ENCODE assay signal across 20 cellular contexts in genomic region chr12:50686406-50686805, GRCh38.
"Had no signal": no experiment of that assay in that cellular context is flagged by ENCODE, and none has a peak within 500 bp of the region (broad histone marks: within the 10 kb centered on the region; RNA-seq: fewer than 3 reads in every experiment).

No MANE protein-coding gene starts in this region.

- H3K4me3 Mint-ChIP-seq: effector memory CD8-positive, alpha-beta T cell; immature natural killer cell; memory B cell; natural killer cell; stimulated activated memory B cell treated with anti-CD40 and anti-IgM and Interleukin-4, amounts not matched to agents 10 μg/mL and 1 μg/mL and 100 μg/mL, for 72 hours; stimulated activated naive CD8-positive, alpha-beta T cell treated with anti-CD3 and anti-CD28 coated beads, Interleukin-15, Interleukin-2, amounts not matched to agents 100 ng/mL and 50 ng/mL, for 24 hours had no signal

- H3K27me3 Mint-ChIP-seq: effector memory CD8-positive, alpha-beta T cell; memory B cell; stimulated activated memory B cell treated with anti-CD40 and anti-IgM and Interleukin-4, amounts not matched to agents 10 μg/mL and 1 μg/mL and 100 μg/mL, for 72 hours; stimulated activated naive CD8-positive, alpha-beta T cell treated with anti-CD3 and anti-CD28 coated beads, Interleukin-15, Interleukin-2, amounts not matched to agents 100 ng/mL and 50 ng/mL, for 24 hours had no signal

- H3K36me3 Mint-ChIP-seq: natural killer cell had no signal

- DNase-seq: effector memory CD8-positive, alpha-beta T cell; hypothalamus; immature natural killer cell; islet precursor cell; kidney glomerular epithelial cell; left colon; natural killer cell; occipital lobe; ovary; posterior cingulate gyrus; psoas muscle; right cardiac atrium; sigmoid colon; spleen; stimulated activated CD4-positive, alpha-beta T cell treated with anti-CD3 and anti-CD28 coated beads, Interleukin-4, amount 100 ng/mL, for 4 hours; thyroid gland; trophoblast cell had no signal

- ATAC-seq: effector memory CD8-positive, alpha-beta T cell; left colon; natural killer cell; psoas muscle; right cardiac atrium; stimulated activated memory B cell treated with anti-CD40 and anti-IgM and Interleukin-4, amounts not matched to agents 10 μg/mL and 1 μg/mL and 100 μg/mL, for 72 hours had no signal

- H3K4me1 Mint-ChIP-seq: immature natural killer cell; memory B cell; natural killer cell; stimulated activated memory B cell treated with anti-CD40 and anti-IgM and Interleukin-4, amounts not matched to agents 10 μg/mL and 1 μg/mL and 100 μg/mL, for 72 hours had no signal

- H3K9me3 Mint-ChIP-seq: effector memory CD8-positive, alpha-beta T cell; immature natural killer cell; memory B cell; natural killer cell; stimulated activated memory B cell treated with anti-CD40 and anti-IgM and Interleukin-4, amounts not matched to agents 10 μg/mL and 1 μg/mL and 100 μg/mL, for 72 hours; stimulated activated naive CD8-positive, alpha-beta T cell treated with anti-CD3 and anti-CD28 coated beads, Interleukin-15, Interleukin-2, amounts not matched to agents 100 ng/mL and 50 ng/mL, for 24 hours had no signal

- H3K27ac Mint-ChIP-seq: effector memory CD8-positive, alpha-beta T cell; memory B cell; natural killer cell; stimulated activated memory B cell treated with anti-CD40 and anti-IgM and Interleukin-4, amounts not matched to agents 10 μg/mL and 1 μg/mL and 100 μg/mL, for 72 hours; stimulated activated naive CD8-positive, alpha-beta T cell treated with anti-CD3 and anti-CD28 coated beads, Interleukin-15, Interleukin-2, amounts not matched to agents 100 ng/mL and 50 ng/mL, for 24 hours had no signal
